Comparison of ENCODE assay signal across 2 cellular contexts in the genomic region with DNA sequence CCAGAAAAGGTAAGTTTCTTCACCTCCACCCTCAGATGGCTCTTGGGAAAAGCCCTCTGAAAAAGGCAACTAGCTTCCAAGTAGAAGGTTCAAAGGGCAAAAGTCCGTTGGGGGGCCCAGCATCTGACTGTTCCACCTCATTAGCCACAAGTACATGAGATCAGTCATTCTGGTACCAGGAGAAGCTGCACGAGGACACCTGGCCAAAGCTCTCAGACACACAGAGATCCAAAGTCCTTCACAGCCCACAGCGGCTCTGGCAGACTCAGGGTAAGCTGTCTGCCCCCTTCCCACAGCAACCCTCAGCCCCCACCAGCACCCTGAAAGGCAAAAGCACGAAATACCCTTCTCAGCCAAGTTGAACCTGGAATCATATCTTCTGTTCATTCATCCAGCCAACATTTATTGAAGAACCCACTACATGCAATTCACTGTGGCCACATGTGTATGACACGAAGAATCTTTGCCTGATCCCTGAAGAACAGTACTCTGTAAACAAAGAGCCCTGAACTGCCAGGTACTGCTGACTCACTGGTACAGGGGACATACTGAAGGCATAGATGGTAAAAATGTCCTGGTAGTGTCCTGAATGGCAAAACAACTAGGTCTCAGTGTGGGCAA.
TF ChIP-seq lines count a peak whose summit lies in the region.

No MANE protein-coding gene starts in this region.

TF ChIP-seq in GM12891, 5 proteins besides CTCF, POLR2A, EP300 and RAD21:
- TF ChIP-seq SPI1 (IDR thresholded peaks at IDR 0.05; ENCODE audit: low read depth, low read length) (no peak), TAF1 (IDR thresholded peaks at IDR 0.05; ENCODE audit: low read depth, low read length) (no peak), PAX5 (IDR thresholded peaks at IDR 0.05; ENCODE audit: insufficient read depth, low read length, severe bottlenecking) (peak; percentile 95), POLR2AphosphoS5 (IDR thresholded peaks at IDR 0.05; ENCODE audit: low read depth, low read length) (peak; percentile 53; the same call in 1 of the 2 replicates)

TF ChIP-seq in H1, 55 proteins besides CTCF, POLR2A, EP300 and RAD21:
- no peak for TF ChIP-seq TAF1 (IDR thresholded peaks at IDR 0.05; ENCODE audit: low read depth, low read length)
